Comparison of ENCODE assay signal across 8 cellular contexts in the genomic region with DNA sequence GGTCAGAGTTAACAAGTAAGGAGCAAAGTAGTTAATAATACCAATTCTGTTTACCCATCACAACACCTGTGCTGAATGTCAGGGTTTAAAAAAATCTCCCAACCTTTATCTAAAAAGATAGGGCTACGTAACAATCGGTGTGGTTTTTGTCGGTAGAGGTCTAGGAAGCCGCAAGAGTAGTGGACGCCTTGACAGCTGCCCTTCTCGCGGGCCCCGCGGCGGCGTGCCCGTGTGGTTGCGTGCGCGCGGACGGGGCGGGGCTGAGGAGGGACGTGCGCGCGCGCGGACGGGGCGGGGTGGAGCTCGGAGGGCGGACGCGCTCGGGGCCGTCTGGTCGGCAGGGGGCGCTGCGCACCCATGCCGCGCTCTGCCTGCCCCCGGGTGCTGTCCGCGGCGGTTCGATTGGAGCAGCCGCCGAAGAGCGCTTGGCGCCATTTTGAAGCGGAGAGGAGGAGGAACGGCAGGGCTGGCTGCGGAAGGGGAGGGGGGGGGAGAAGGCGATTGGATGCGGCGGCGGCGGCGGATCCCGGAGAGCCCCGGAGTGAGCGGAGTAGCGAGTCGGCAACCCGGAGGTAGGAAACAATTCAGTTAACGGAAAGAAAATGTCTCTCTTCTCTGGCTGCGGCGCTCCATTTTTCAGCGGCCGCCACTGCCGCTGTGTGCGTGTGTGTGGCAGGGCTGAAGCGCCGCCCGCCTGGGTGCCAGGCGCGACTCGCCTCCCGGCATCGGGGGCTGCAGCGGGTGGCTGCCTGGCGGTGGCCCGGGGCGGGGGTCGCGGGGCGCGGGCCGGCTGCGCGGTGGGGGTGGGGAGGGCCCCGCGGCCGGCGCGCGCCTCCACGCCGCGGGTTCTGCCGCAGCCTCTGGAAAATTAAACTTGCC. TPM values are rescaled to one million over a fixed set of nuclear protein-coding genes. Genes with fewer than 3 reads are reported as not detected.
DNase-seq lines count a peak whose midpoint lies in the region; TF ChIP-seq lines count a peak whose summit lies in the region.

A gene with protein sequence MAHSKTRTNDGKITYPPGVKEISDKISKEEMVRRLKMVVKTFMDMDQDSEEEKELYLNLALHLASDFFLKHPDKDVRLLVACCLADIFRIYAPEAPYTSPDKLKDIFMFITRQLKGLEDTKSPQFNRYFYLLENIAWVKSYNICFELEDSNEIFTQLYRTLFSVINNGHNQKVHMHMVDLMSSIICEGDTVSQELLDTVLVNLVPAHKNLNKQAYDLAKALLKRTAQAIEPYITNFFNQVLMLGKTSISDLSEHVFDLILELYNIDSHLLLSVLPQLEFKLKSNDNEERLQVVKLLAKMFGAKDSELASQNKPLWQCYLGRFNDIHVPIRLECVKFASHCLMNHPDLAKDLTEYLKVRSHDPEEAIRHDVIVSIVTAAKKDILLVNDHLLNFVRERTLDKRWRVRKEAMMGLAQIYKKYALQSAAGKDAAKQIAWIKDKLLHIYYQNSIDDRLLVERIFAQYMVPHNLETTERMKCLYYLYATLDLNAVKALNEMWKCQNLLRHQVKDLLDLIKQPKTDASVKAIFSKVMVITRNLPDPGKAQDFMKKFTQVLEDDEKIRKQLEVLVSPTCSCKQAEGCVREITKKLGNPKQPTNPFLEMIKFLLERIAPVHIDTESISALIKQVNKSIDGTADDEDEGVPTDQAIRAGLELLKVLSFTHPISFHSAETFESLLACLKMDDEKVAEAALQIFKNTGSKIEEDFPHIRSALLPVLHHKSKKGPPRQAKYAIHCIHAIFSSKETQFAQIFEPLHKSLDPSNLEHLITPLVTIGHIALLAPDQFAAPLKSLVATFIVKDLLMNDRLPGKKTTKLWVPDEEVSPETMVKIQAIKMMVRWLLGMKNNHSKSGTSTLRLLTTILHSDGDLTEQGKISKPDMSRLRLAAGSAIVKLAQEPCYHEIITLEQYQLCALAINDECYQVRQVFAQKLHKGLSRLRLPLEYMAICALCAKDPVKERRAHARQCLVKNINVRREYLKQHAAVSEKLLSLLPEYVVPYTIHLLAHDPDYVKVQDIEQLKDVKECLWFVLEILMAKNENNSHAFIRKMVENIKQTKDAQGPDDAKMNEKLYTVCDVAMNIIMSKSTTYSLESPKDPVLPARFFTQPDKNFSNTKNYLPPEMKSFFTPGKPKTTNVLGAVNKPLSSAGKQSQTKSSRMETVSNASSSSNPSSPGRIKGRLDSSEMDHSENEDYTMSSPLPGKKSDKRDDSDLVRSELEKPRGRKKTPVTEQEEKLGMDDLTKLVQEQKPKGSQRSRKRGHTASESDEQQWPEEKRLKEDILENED (N-terminal part only) (plus strand): TSS at position 431 of the 879 bp plus-strand sequence. CDS start 62,321 bp downstream, outside the sequence.

- 1% methylated on average over 16 of the region's 97 CpGs for WGBS in suprapubic skin

- H3K4me1 Mint-ChIP-seq in HFFc6 (ENCODE audit: low read depth) = peaks cover 37% of the 10 kb centered on the region

- TF ChIP-seq CTCF in HFFc6 (IDR thresholded peaks at IDR 0.05) = peak; percentile 96
- TF ChIP-seq CTCF in NB4 (IDR thresholded peaks at IDR 0.05; ENCODE audit: low read depth, low read length) = peak; percentile 39
- TF ChIP-seq CTCF in suprapubic skin (IDR thresholded peaks at IDR 0.05) = peak; percentile 98

- no peaks in the 10 kb centered on the region for H3K27me3 ChIP-seq in suprapubic skin

- H3K9me3 ChIP-seq in SK-N-MC (ENCODE audit: low read depth, low read length) (no peaks in the 10 kb centered on the region), suprapubic skin (no peaks in the 10 kb centered on the region)

- peaks cover 32% of the 10 kb centered on the region for H3K4me1 ChIP-seq in suprapubic skin

- peaks cover 8% of the 10 kb centered on the region for H3K27me3 Mint-ChIP-seq in HFFc6 (ENCODE audit: insufficient read depth)

- peak within 1 kb of the TSS; percentile 95 for H3K4me3 Mint-ChIP-seq in HFFc6

- DNase-seq in HFFc6 = peak; percentile 91
- DNase-seq in NB4 (ENCODE audit: low read depth) = peak; percentile 97
- DNase-seq in SK-N-MC (ENCODE audit: low read depth, low spot score) = no peak
- peak; percentile 93 for DNase-seq in activated naive CD4-positive, alpha-beta T cell treated with anti-CD3 and anti-CD28 coated beads, Interleukin-2, amount 50 U/mL, for 16 hours
- peak; percentile 95 for DNase-seq in globus pallidus (ENCODE audit: low spot score)
- peak; percentile 41 to 97 (median 91) for DNase-seq in nucleus accumbens (lab: John Stamatoyannopoulos, UW)
- DNase-seq in suprapubic skin (ENCODE audit: low spot score in 2 of 2) = peak; percentile 96

- peak within 1 kb of the TSS; percentile 94 for H3K9ac ChIP-seq in SK-N-MC (ENCODE audit: insufficient read length)

- no peaks in the 10 kb centered on the region; the same call in 1 of the 2 replicates for H3K36me3 ChIP-seq in SK-N-MC (ENCODE audit: insufficient read depth, low read length)
- no peaks in the 10 kb centered on the region for H3K36me3 ChIP-seq in suprapubic skin

- TF ChIP-seq POLR2A in NB4 (IDR thresholded peaks at IDR 0.05; ENCODE audit: extremely low read depth, insufficient read length) = peak; percentile 76
- peak in 1 of 2 donors; percentile 60 for TF ChIP-seq POLR2A in suprapubic skin (IDR thresholded peaks at IDR 0.05)

- TF ChIP-seq EP300 in suprapubic skin (IDR thresholded peaks at IDR 0.05) = no peak

- H3K4me3 ChIP-seq in GM08714 (ENCODE audit: low read length) = peak within 1 kb of the TSS; percentile 86
- peak within 1 kb of the TSS; percentile 97 for H3K4me3 ChIP-seq in NB4 (ENCODE audit: low read depth, low read length)
- H3K4me3 ChIP-seq in SK-N-MC = peak within 1 kb of the TSS; percentile 93
- peak within 1 kb of the TSS; percentile 62 for H3K4me3 ChIP-seq in suprapubic skin

- H3K36me3 Mint-ChIP-seq in HFFc6 (ENCODE audit: low read depth) = no peaks in the 10 kb centered on the region

- H3K27ac ChIP-seq in SK-N-MC (peak within 1 kb of the TSS; percentile 98), suprapubic skin (peak within 1 kb of the TSS; percentile 97)

- H3K27ac Mint-ChIP-seq in HFFc6 = peak within 1 kb of the TSS; percentile 91

- no peaks in the 10 kb centered on the region for H3K9me3 Mint-ChIP-seq in HFFc6

RNA-seq across cellular contexts. Expression of the gene that starts here (rescaled TPM):
- 10 to 100 TPM; 21.0 to 28.9 (median 24.6) TPM for total RNA-seq in HFFc6 (2021; fragmentation: NEBNext Ultra II Directional; extraction: Animal tissue kit (Norgen Biotek cat#: 25700))
- total RNA-seq in suprapubic skin = 10 to 100 TPM; 17.8 to 48.2 (median 28.5) TPM

Comparison
In these comparisons a context has a peak if more than half of its experiments do, and no peak if none do; other contexts are left out.
1. CTCF ChIP-seq: peak in every context shown above with its lines; median percentile 98 in suprapubic skin; 96 in HFFc6; 39 in NB4.